8 cellular contexts compared by ENCODE assay signal in the genomic region with DNA sequence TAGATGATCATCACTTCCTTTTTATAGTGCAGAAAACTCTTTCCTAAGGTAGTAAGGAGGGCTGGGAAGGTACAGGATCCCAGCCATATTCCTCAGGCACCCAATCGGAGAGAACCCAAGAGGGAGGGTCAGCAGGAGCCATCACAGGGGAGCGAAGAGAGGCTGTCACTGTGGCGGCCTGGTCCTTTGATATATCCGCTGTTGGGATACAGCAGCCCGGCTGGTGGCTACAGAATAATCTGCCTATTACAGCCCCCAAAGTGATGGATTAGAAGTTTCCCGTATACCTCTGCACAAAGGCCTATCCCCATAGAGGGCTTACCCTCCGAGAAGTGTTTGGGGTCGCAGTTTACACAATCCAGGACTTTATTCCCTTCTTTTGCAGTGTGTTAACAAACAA. TPM values are rescaled to one million over a fixed set of nuclear protein-coding genes. Genes with fewer than 3 reads are reported as not detected.
DNase-seq lines count a peak whose midpoint lies in the region; ATAC-seq and TF ChIP-seq lines count a peak whose summit lies in the region.

No MANE protein-coding gene starts in this region.

- H3K27ac Mint-ChIP-seq in Calu3 (ENCODE audit: unreplicated experiment) = peak overlapping the region; percentile 94
- H3K27ac Mint-ChIP-seq in central memory CD8-positive, alpha-beta T cell (ENCODE audit: low read depth) = peak overlapping the region; percentile 99
- peak overlapping the region; percentile 94 to 97 for H3K27ac Mint-ChIP-seq in natural killer cell treated with Interleukin-12 subunit alpha and Interleukin-12 subunit beta and Interleukin-15 and Interleukin-18, amount 100 ng/mL, for 72 hours

- peaks cover 47% of the 10 kb centered on the region for H3K36me3 Mint-ChIP-seq in Calu3 (ENCODE audit: insufficient read depth, unreplicated experiment)
- peaks cover 55% of the 10 kb centered on the region for H3K36me3 Mint-ChIP-seq in central memory CD8-positive, alpha-beta T cell (ENCODE audit: insufficient read depth)
- no peaks in the 10 kb centered on the region for H3K36me3 Mint-ChIP-seq in natural killer cell treated with Interleukin-12 subunit alpha and Interleukin-12 subunit beta and Interleukin-15 and Interleukin-18, amount 100 ng/mL, for 72 hours

- no TSS peak for BruUV-seq in Calu3 (replicated peaks; lab: Mats Ljungman, UMichigan)

- H3K4me3 Mint-ChIP-seq in Calu3 (ENCODE audit: low read depth, unreplicated experiment) = peak overlapping the region; percentile 74
- H3K4me3 Mint-ChIP-seq in central memory CD8-positive, alpha-beta T cell = peak overlapping the region; percentile 77
- H3K4me3 Mint-ChIP-seq in natural killer cell treated with Interleukin-12 subunit alpha and Interleukin-12 subunit beta and Interleukin-15 and Interleukin-18, amount 100 ng/mL, for 72 hours = peak overlapping the region; percentile 74

- peaks cover 38% of the 10 kb centered on the region for H3K4me1 Mint-ChIP-seq in Calu3 (ENCODE audit: low read depth, unreplicated experiment)
- peaks cover 39% of the 10 kb centered on the region for H3K4me1 Mint-ChIP-seq in central memory CD8-positive, alpha-beta T cell
- H3K4me1 Mint-ChIP-seq in natural killer cell treated with Interleukin-12 subunit alpha and Interleukin-12 subunit beta and Interleukin-15 and Interleukin-18, amount 100 ng/mL, for 72 hours (ENCODE audit: low read depth in 2 of 2) = peaks cover 41 to 43% of the 10 kb centered on the region in 2 donors

- DNase-seq in Calu3 = no peak
- DNase-seq in central memory CD8-positive, alpha-beta T cell (ENCODE audit: low spot score in 2 of 2) = no peak
- DNase-seq in natural killer cell treated with Interleukin-12 subunit alpha and Interleukin-12 subunit beta and Interleukin-15 and Interleukin-18, amount 100 ng/mL, for 72 hours (ENCODE audit: low spot score) = no peak
- no peak for DNase-seq in DMS79 (lab: John Stamatoyannopoulos, UW)
- no peak for DNase-seq in NCI-H2227 (lab: John Stamatoyannopoulos, UW; ENCODE audit: unreplicated experiment)
- DNase-seq in DMS79 treated with DMSO at 0.1 percent for 48 hours (lab: John Stamatoyannopoulos, UW) = no peak
- DNase-seq in amniotic stem cell (lab: John Stamatoyannopoulos, UW) = no peak

- CTCF ChIA-PET in Calu3 (lab: Charles Lee) = no interaction called here

- no peaks in the 10 kb centered on the region for H3K27me3 Mint-ChIP-seq in Calu3 (ENCODE audit: unreplicated experiment)
- no peaks in the 10 kb centered on the region for H3K27me3 Mint-ChIP-seq in central memory CD8-positive, alpha-beta T cell
- H3K27me3 Mint-ChIP-seq in natural killer cell treated with Interleukin-12 subunit alpha and Interleukin-12 subunit beta and Interleukin-15 and Interleukin-18, amount 100 ng/mL, for 72 hours = peaks cover 7 to 8% of the 10 kb centered on the region in 2 donors

- no peaks in the 10 kb centered on the region for H3K9me3 Mint-ChIP-seq in Calu3 (ENCODE audit: low read depth, unreplicated experiment)
- no peaks in the 10 kb centered on the region for H3K9me3 Mint-ChIP-seq in central memory CD8-positive, alpha-beta T cell
- H3K9me3 Mint-ChIP-seq in natural killer cell treated with Interleukin-12 subunit alpha and Interleukin-12 subunit beta and Interleukin-15 and Interleukin-18, amount 100 ng/mL, for 72 hours = no peaks in the 10 kb centered on the region

- peak; percentile 4 for ATAC-seq in HG03354 (IDR thresholded peaks at IDR 0.05; ENCODE audit: poor library complexity, severe bottlenecking, unreplicated experiment)
- no peak for ATAC-seq in central memory CD8-positive, alpha-beta T cell (replicated peaks; ENCODE audit: extremely low read depth, poor library complexity, severe bottlenecking)
- peak in 1 of 2 donors; percentile 2 for ATAC-seq in natural killer cell treated with Interleukin-12 subunit alpha and Interleukin-12 subunit beta and Interleukin-15 and Interleukin-18, amount 100 ng/mL, for 72 hours

- no peak for TF ChIP-seq CTCF in Calu3 (IDR thresholded peaks at IDR 0.05; ENCODE audit: unreplicated experiment)

- intact Hi-C loops in Calu3 (cut with micrococcal nuclease; ENCODE audit: unreplicated experiment) = no loop called here

RNA-seq across cellular contexts. Expression of a gene that starts 48.5 kb away (rescaled TPM):
- not detected in 2 replicates for total RNA-seq in Calu3 (2022)
- not detected for total RNA-seq in natural killer cell treated with Interleukin-12 subunit alpha and Interleukin-12 subunit beta and Interleukin-15 and Interleukin-18, amount 100 ng/mL, for 72 hours

RNA-seq across cellular contexts. Expression of a gene that starts 55.7 kb away (rescaled TPM):
- 58.6 and 60.7 TPM in 2 replicates for total RNA-seq in Calu3 (2022)
- total RNA-seq in natural killer cell treated with Interleukin-12 subunit alpha and Interleukin-12 subunit beta and Interleukin-15 and Interleukin-18, amount 100 ng/mL, for 72 hours = 10 to 100 TPM; 40.5 to 45.2 TPM

RNA-seq across cellular contexts. Expression of a gene that starts 56.5 kb away (rescaled TPM):
- not detected in 2 replicates for total RNA-seq in Calu3 (2022)
- not detected for total RNA-seq in natural killer cell treated with Interleukin-12 subunit alpha and Interleukin-12 subunit beta and Interleukin-15 and Interleukin-18, amount 100 ng/mL, for 72 hours
